In genomic region chr6:109015185-109015584, GRCh38 we compare ENCODE assay signal across 15 cellular contexts.
A peak's percentile ranks its signal among the peaks of the same experiment; 100 is the strongest.
DNase-seq lines count a peak whose midpoint lies in the region; ATAC-seq and TF ChIP-seq lines count a peak whose summit lies in the region.
"Had no signal": no experiment of that assay in that cellular context is flagged by ENCODE, and none has a peak within 500 bp of the region (broad histone marks: within the 10 kb centered on the region; RNA-seq: fewer than 3 reads in every experiment).

No MANE protein-coding gene starts in this region.

- H3K27me3 ChIP-seq in SK-N-SH (ENCODE audit: insufficient read depth) = no peaks in the 10 kb centered on the region
- no peaks in the 10 kb centered on the region for H3K27me3 ChIP-seq in tibial artery

- no peaks in the 10 kb centered on the region for H3K36me3 Mint-ChIP-seq in activated B cell treated with CpG ODN at 0.5 μM for 24 hours (ENCODE audit: low read depth)
- no peaks in the 10 kb centered on the region for H3K36me3 Mint-ChIP-seq in naive B cell
- no peaks in the 10 kb centered on the region for H3K36me3 Mint-ChIP-seq in activated T-helper 2 cell treated with anti-CD3 and anti-CD28 coated beads, Interferon-gamma antibody, Interleukin-2, Interleukin-4, amounts not matched to agents 10 μg/mL and 5 μg/mL and 100 μg/mL, durations not matched to agents 14 hours and 24 hours and 36 hours (ENCODE audit: low read depth)

- H3K4me3 ChIP-seq in SK-N-SH (ENCODE audit: low read depth in 2 of 2, low read length in 1 of 2) (no peak overlapping the region), tibial artery (no peak overlapping the region)
- H3K4me3 ChIP-seq: GM23338 had no signal

- H3K4me1 ChIP-seq in SK-N-SH (ENCODE audit: control insufficient read depth in 1 of 2, insufficient read depth in 2 of 2, low read depth in 1 of 2, low read length in 1 of 2) = no peaks in the 10 kb centered on the region; a peak in 1 of 4 replicates
- H3K4me1 ChIP-seq in tibial artery = peaks cover 0 to 26% (median 5%) of the 10 kb centered on the region in 4 donors

- no peaks in the 10 kb centered on the region for H3K9me3 Mint-ChIP-seq in activated B cell treated with CpG ODN at 0.5 μM for 24 hours
- H3K9me3 Mint-ChIP-seq in naive B cell = no peaks in the 10 kb centered on the region
- no peaks in the 10 kb centered on the region for H3K9me3 Mint-ChIP-seq in activated T-helper 2 cell treated with anti-CD3 and anti-CD28 coated beads, Interferon-gamma antibody, Interleukin-2, Interleukin-4, amounts not matched to agents 10 μg/mL and 5 μg/mL and 100 μg/mL, durations not matched to agents 14 hours and 24 hours and 36 hours
- H3K9me3 Mint-ChIP-seq: GM23338 had no signal

- H2AFZ ChIP-seq in SK-N-SH (ENCODE audit: low read depth) = no peak overlapping the region
- H2AFZ ChIP-seq: GM23338 had no signal

- no peak for TF ChIP-seq EP300 in SK-N-SH (IDR thresholded peaks at IDR 0.05; ENCODE audit: borderline replicate concordance in 1 of 2, low read depth in 1 of 2, low read length in 1 of 2)

- H3K27me3 Mint-ChIP-seq in activated B cell treated with CpG ODN at 0.5 μM for 24 hours (no peaks in the 10 kb centered on the region), naive B cell (no peaks in the 10 kb centered on the region)
- no peaks in the 10 kb centered on the region for H3K27me3 Mint-ChIP-seq in activated T-helper 2 cell treated with anti-CD3 and anti-CD28 coated beads, Interferon-gamma antibody, Interleukin-2, Interleukin-4, amounts not matched to agents 10 μg/mL and 5 μg/mL and 100 μg/mL, durations not matched to agents 14 hours and 24 hours and 36 hours (ENCODE audit: low read depth)

- H3K4me1 Mint-ChIP-seq in activated B cell treated with CpG ODN at 0.5 μM for 24 hours (peaks cover 50% of the 10 kb centered on the region), naive B cell (peaks cover 44 to 71% (median 60%) of the 10 kb centered on the region in 3 donors)
- H3K4me1 Mint-ChIP-seq in activated T-helper 2 cell treated with anti-CD3 and anti-CD28 coated beads, Interferon-gamma antibody, Interleukin-2, Interleukin-4, amounts not matched to agents 10 μg/mL and 5 μg/mL and 100 μg/mL, durations not matched to agents 14 hours and 24 hours and 36 hours (ENCODE audit: low read depth) = peaks cover 25% of the 10 kb centered on the region

- POLR2A ChIA-PET in SK-N-SH (lab: Yijun Ruan, JAX) = no interaction called here
- POLR2A ChIA-PET in activated B cell treated with CpG ODN at 0.5 μM for 24 hours (lab: Charles Lee) = interaction anchor here (0.6 to 1.2 kb wide), 3 partner anchors 35 to 51 kb away, joined by 3 to 4 read pairs (median 3); no protein-coding TSS in a partner anchor

- H3K36me3 ChIP-seq in SK-N-SH (replicated peaks in 1 of 2; ENCODE audit: control insufficient read depth in 1 of 2, insufficient read depth in 2 of 2, low read length in 1 of 2) (no peaks in the 10 kb centered on the region), tibial artery (no peaks in the 10 kb centered on the region)

- H3F3A ChIP-seq in SK-N-SH (replicated peaks; ENCODE audit: insufficient read depth) = peaks cover 3% of the 10 kb centered on the region

- intact Hi-C loops in activated B cell treated with CpG ODN at 0.5 μM for 24 hours (cut with micrococcal nuclease) (loop anchor here (1.0 to 10.0 kb wide), 3 partner anchors 9 to 760 kb away; no protein-coding TSS in a partner anchor), tibial artery (cut with DNase I; ENCODE audit: low total_unique reads) (no loop called here)
- intact Hi-C loops in activated T-helper 2 cell treated with anti-CD3 and anti-CD28 coated beads, Interferon-gamma antibody, Interleukin-2, Interleukin-4, amounts not matched to agents 10 μg/mL and 5 μg/mL and 100 μg/mL, durations not matched to agents 14 hours and 24 hours and 36 hours (cut with micrococcal nuclease) = no loop called here

- peak overlapping the region; percentile 42 for H3K27ac Mint-ChIP-seq in activated B cell treated with CpG ODN at 0.5 μM for 24 hours
- peak overlapping the region; percentile 7 to 97 (median 74) for H3K27ac Mint-ChIP-seq in naive B cell
- no peak overlapping the region for H3K27ac Mint-ChIP-seq in activated T-helper 2 cell treated with anti-CD3 and anti-CD28 coated beads, Interferon-gamma antibody, Interleukin-2, Interleukin-4, amounts not matched to agents 10 μg/mL and 5 μg/mL and 100 μg/mL, durations not matched to agents 14 hours and 24 hours and 36 hours

- TF ChIP-seq RAD21 in SK-N-SH (IDR thresholded peaks at IDR 0.05; ENCODE audit: low read length) = no peak

- H3K9me3 ChIP-seq in SK-N-SH = no peaks in the 10 kb centered on the region
- no peaks in the 10 kb centered on the region for H3K9me3 ChIP-seq in tibial artery

- no peaks in the 10 kb centered on the region for H4K20me1 ChIP-seq in SK-N-SH (ENCODE audit: insufficient read depth)

- H3K4me3 Mint-ChIP-seq in activated B cell treated with CpG ODN at 0.5 μM for 24 hours = no peak overlapping the region
- H3K4me3 Mint-ChIP-seq in naive B cell = peak overlapping the region in 2 of 8 donors; percentile 10 to 60
- H3K4me3 Mint-ChIP-seq in activated T-helper 2 cell treated with anti-CD3 and anti-CD28 coated beads, Interferon-gamma antibody, Interleukin-2, Interleukin-4, amounts not matched to agents 10 μg/mL and 5 μg/mL and 100 μg/mL, durations not matched to agents 14 hours and 24 hours and 36 hours (ENCODE audit: low read depth) = no peak overlapping the region
- H3K4me3 Mint-ChIP-seq: GM23338 had no signal

- H3K4me2 ChIP-seq in SK-N-SH = no peak overlapping the region
- H3K4me2 ChIP-seq: GM23338 had no signal

- H3K9ac ChIP-seq in SK-N-SH = no peak overlapping the region

- DNase-seq in SK-N-SH (no peak), activated B cell treated with CpG ODN at 0.5 μM for 24 hours (no peak), naive B cell (no peak), tibial artery (no peak)
- no peak for DNase-seq in activated naive CD4-positive, alpha-beta T cell treated with anti-CD3 and anti-CD28 coated beads, Interleukin-2, amount 50 U/mL, for 16 hours
- no peak for DNase-seq in activated T-helper 2 cell treated with anti-CD3 and anti-CD28 coated beads, Interferon-gamma antibody, Interleukin-2, Interleukin-4, amounts not matched to agents 10 μg/mL and 5 μg/mL and 100 μg/mL, durations not matched to agents 14 hours and 24 hours and 36 hours (ENCODE audit: low spot score)
- DNase-seq: activated CD4-positive, alpha-beta T cell treated with anti-CD3 and anti-CD28 coated beads for 48 hours; effector CD4-positive, alpha-beta T cell; foreskin fibroblast; NCI-H1105; NCI-H524 had no signal

- H3K27ac ChIP-seq in SK-N-SH (ENCODE audit: low read depth in 2 of 2, low read length in 1 of 2) (no peak overlapping the region), tibial artery (peak overlapping the region; percentile 45 to 51)

- CTCF ChIA-PET in SK-N-SH (lab: Yijun Ruan, JAX) = interaction anchor here (1.0 kb wide), 1 partner anchor 18 kb away, joined by 3 read pairs; no protein-coding TSS in a partner anchor
- CTCF ChIA-PET in activated B cell treated with CpG ODN at 0.5 μM for 24 hours (lab: Charles Lee) = interaction anchor here (1.3 kb wide), 1 partner anchor 20 kb away, joined by 3 read pairs; no protein-coding TSS in a partner anchor

- H3K9me2 ChIP-seq in SK-N-SH = no peaks in the 10 kb centered on the region

- ATAC-seq in SK-N-SH treated with all-trans-retinoic acid at 6 μM for 48 hours (0 out of 3 replicates have a peak, but pooled peaks have one; percentile 28), activated B cell treated with CpG ODN at 0.5 μM for 24 hours (ENCODE audit: low read depth) (no peak), naive B cell (ENCODE audit: low read depth in 2 of 2) (no peak), GM18907 (IDR thresholded peaks at IDR 0.05; ENCODE audit: unreplicated experiment) (no peak)
- ATAC-seq: GM23338, HepG2 had no signal

- TF ChIP-seq CTCF in SK-N-SH (IDR thresholded peaks at IDR 0.05) = no peak
- no peak for TF ChIP-seq CTCF in activated B cell treated with CpG ODN at 0.5 μM for 24 hours (IDR thresholded peaks at IDR 0.05)
- no peak for TF ChIP-seq CTCF in tibial artery (IDR thresholded peaks at IDR 0.05)

- H3K79me2 ChIP-seq in SK-N-SH (ENCODE audit: insufficient read depth) = no peaks in the 10 kb centered on the region

TF ChIP-seq in SK-N-SH treated with all-trans-retinoic acid at 6 μM for 48 hours, 23 proteins besides CTCF, POLR2A, EP300 and RAD21 (continues in another document):
- no peak for TF ChIP-seq TOX (CRISPR knock-in tag; IDR thresholded peaks at IDR 0.05; ENCODE audit: borderline replicate concordance)
- no peak for TF ChIP-seq ARNTL (CRISPR knock-in tag; IDR thresholded peaks at IDR 0.05; ENCODE audit: borderline replicate concordance, low read depth)
- TF ChIP-seq SNAI2 (CRISPR knock-in tag; IDR thresholded peaks at IDR 0.05) = no peak
- TF ChIP-seq ZFP3 (CRISPR knock-in tag; IDR thresholded peaks at IDR 0.05) = no peak
- TF ChIP-seq GLIS3 (CRISPR knock-in tag; IDR thresholded peaks at IDR 0.05) = no peak
- no peak for TF ChIP-seq ZFP30 (CRISPR knock-in tag; IDR thresholded peaks at IDR 0.05)
- no peak for TF ChIP-seq PPARA (CRISPR knock-in tag; IDR thresholded peaks at IDR 0.05; ENCODE audit: borderline replicate concordance)
- TF ChIP-seq OSR1 (CRISPR knock-in tag; IDR thresholded peaks at IDR 0.05) = no peak
- TF ChIP-seq CSDC2 (CRISPR knock-in tag; IDR thresholded peaks at IDR 0.05) = no peak

TF ChIP-seq in SK-N-SH, 30 proteins besides CTCF, POLR2A, EP300 and RAD21 (continues in another document):
- TF ChIP-seq RCOR1 (IDR thresholded peaks at IDR 0.05; ENCODE audit: low read length) (no peak), SIN3A (IDR thresholded peaks at IDR 0.05; ENCODE audit: borderline replicate concordance, low read depth, low read length) (no peak), SMC3 (IDR thresholded peaks at IDR 0.05; ENCODE audit: low read depth, low read length) (no peak), GATA2 (CRISPR knock-in tag; IDR thresholded peaks at IDR 0.05) (no peak)

Comparison
In these comparisons a context has a peak if more than half of its experiments do, and no peak if none do; other contexts are left out.
1. H3K27ac ChIP-seq: peak in tibial artery (2 of 2); none in SK-N-SH (0 of 2).